ENCODE assay signal across 30 cellular contexts in genomic region chr5:42337607-42338006, GRCh38.
"Had no signal": no experiment of that assay in that cellular context is flagged by ENCODE, and none has a peak within 500 bp of the region (broad histone marks: within the 10 kb centered on the region; RNA-seq: fewer than 3 reads in every experiment).

No MANE protein-coding gene starts in this region.

- H3K36me3 ChIP-seq: adrenal gland, ascending aorta, brain microvascular endothelial cell, breast epithelium, cardiac muscle cell had no signal

- H3K27ac ChIP-seq: adrenal gland, ascending aorta, body of pancreas, brain microvascular endothelial cell, breast epithelium, cardiac muscle cell had no signal

- H3K27me3 ChIP-seq: adrenal gland, ascending aorta, body of pancreas, brain microvascular endothelial cell, breast epithelium, cardiac muscle cell had no signal

- ATAC-seq: activated naive CD4-positive, alpha-beta T cell treated with anti-CD3 and anti-CD28 coated beads, Interleukin-2, amount 50 U/mL, for 72 hours; activated naive CD8-positive, alpha-beta T cell treated with anti-CD3 and anti-CD28 coated beads, Interleukin-2, amount 50 U/mL, for 24 hours; activated T-cell treated with anti-CD3 and anti-CD28 coated beads, Interleukin-2, amount 50 U/mL, for 4 hours; activated T-cell treated with anti-CD3 and anti-CD28 coated beads, Interleukin-2, amount 50 U/mL, for 72 hours; activated T-helper 17 cell treated with anti-CD3 and anti-CD28 coated beads, Interleukin-2, amount 50 U/mL, for 72 hours; body of pancreas had no signal

- H3K4me1 ChIP-seq: adrenal gland, ascending aorta, body of pancreas, breast epithelium had no signal

- H3K4me3 ChIP-seq: adrenal gland, ascending aorta, body of pancreas, breast epithelium, cardiac muscle cell had no signal

- DNase-seq: activated effector memory CD4-positive, alpha-beta T cell treated with anti-CD3 and anti-CD28 coated beads, Interleukin-2, amount 50 U/mL, for 16 hours; activated effector memory CD4-positive, alpha-beta T cell treated with Interleukin-2 at 50 U/mL for 16 hours; activated gamma-delta T cell; activated gamma-delta T cell treated with Interleukin-2 at 50 U/mL for 16 hours; activated naive CD4-positive, alpha-beta T cell; activated naive CD4-positive, alpha-beta T cell treated with anti-CD3 and anti-CD28 coated beads for 36 hours; activated naive CD4-positive, alpha-beta T cell treated with anti-CD3 and anti-CD28 coated beads, Interleukin-2, amount 10 ng/mL, durations not matched to agents 7 days and 5 days; activated naive CD4-positive, alpha-beta T cell treated with anti-CD3 and anti-CD28 coated beads, Interleukin-2, amount 50 U/mL, for 16 hours; activated naive CD4-positive, alpha-beta T cell treated with Interleukin-2 at 50 U/mL for 16 hours; activated naive CD8-positive, alpha-beta T cell treated with anti-CD3 and anti-CD28 coated beads for 36 hours; activated naive CD8-positive, alpha-beta T cell treated with anti-CD3 and anti-CD28 coated beads, Interleukin-2, amount 10 ng/mL, durations not matched to agents 7 days and 5 days; activated naive CD8-positive, alpha-beta T cell treated with anti-CD3 and anti-CD28 coated beads, Interleukin-2, amount 50 U/mL, for 24 hours; activated T-cell treated with anti-CD3 and anti-CD28 coated beads, Interleukin-2, amount 50 U/mL, for 4 hours; activated T-cell treated with anti-CD3 and anti-CD28 coated beads, Interleukin-2, amount 50 U/mL, for 48 hours; activated T-cell treated with anti-CD3 and anti-CD28 coated beads, Interleukin-2, amount 50 U/mL, for 72 hours; adrenal gland; amniotic stem cell; amygdala; anterior cingulate cortex; aorta; body of pancreas; brain microvascular endothelial cell; caudate nucleus; central memory CD4-positive, alpha-beta T cell; cerebellar nuclear complex had no signal
